ENCODE assay signal across 1 cellular context in genomic region chr6:63514488-63515173, GRCh38.
TF ChIP-seq lines count a peak whose summit lies in the region.

No MANE protein-coding gene starts in this region.

TF ChIP-seq in HepG2, 621 proteins besides CTCF, POLR2A, EP300 and RAD21 (continued from another document and continues in another):
- TF ChIP-seq AHDC1 (CRISPR knock-in tag; IDR thresholded peaks at IDR 0.05; ENCODE audit: borderline replicate concordance) (0 out of 2 replicates have a peak, but pooled peaks have one; percentile 3), ZNF501 (CRISPR knock-in tag; IDR thresholded peaks at IDR 0.05) (peak; percentile 92), ZNF350 (CRISPR knock-in tag; IDR thresholded peaks at IDR 0.05; ENCODE audit: borderline replicate concordance, low read depth) (peak; percentile 67; the same call in 1 of the 2 replicates), MYPOP (CRISPR knock-in tag; IDR thresholded peaks at IDR 0.05) (peak; percentile 42; the same call in 1 of the 2 replicates), ZNF30 (CRISPR knock-in tag; IDR thresholded peaks at IDR 0.05) (no peak), MIER3 (CRISPR knock-in tag; IDR thresholded peaks at IDR 0.05; ENCODE audit: borderline replicate concordance) (peak; percentile 81; the same call in 1 of the 2 replicates), DMAP1 (CRISPR knock-in tag; IDR thresholded peaks at IDR 0.05) (peak; percentile 56; the same call in 1 of the 2 replicates), BCL3 (CRISPR knock-in tag; IDR thresholded peaks at IDR 0.05) (0 out of 2 replicates have a peak, but pooled peaks have one; percentile 54), ZNF609 (CRISPR knock-in tag; IDR thresholded peaks at IDR 0.05; ENCODE audit: borderline replicate concordance) (peak; percentile 24), ZNF709 (CRISPR knock-in tag; IDR thresholded peaks at IDR 0.05) (0 out of 2 replicates have a peak, but pooled peaks have one; percentile 21), SRY (CRISPR knock-in tag; IDR thresholded peaks at IDR 0.05) (no peak), HNRNPLL (IDR thresholded peaks at IDR 0.05; ENCODE audit: low read depth, low read length, poor library complexity, severe bottlenecking) (no peak), FOXC1 (CRISPR knock-in tag; IDR thresholded peaks at IDR 0.05; ENCODE audit: borderline replicate concordance) (peak; percentile 34), CHD2 (IDR thresholded peaks at IDR 0.05; ENCODE audit: low read depth, low read length) (no peak), IRF2 (CRISPR knock-in tag; IDR thresholded peaks at IDR 0.05) (peak; percentile 89), NCOR1 (IDR thresholded peaks at IDR 0.05; ENCODE audit: borderline replicate concordance, low read length) (peak; percentile 46; the same call in 1 of the 2 replicates), ERF (CRISPR knock-in tag; IDR thresholded peaks at IDR 0.05) (peak; percentile 27; the same call in 1 of the 2 replicates), BRF2 (CRISPR knock-in tag; IDR thresholded peaks at IDR 0.05) (peak; percentile 14; the same call in 1 of the 2 replicates), GFI1 (CRISPR knock-in tag; IDR thresholded peaks at IDR 0.05; ENCODE audit: borderline replicate concordance) (no peak; the same call in none of the 2 replicates), NFKB2 (CRISPR knock-in tag; IDR thresholded peaks at IDR 0.05; ENCODE audit: borderline replicate concordance) (peak; percentile 12; the same call in 1 of the 2 replicates), SMC3 (IDR thresholded peaks at IDR 0.05; ENCODE audit: low read length) (peak; percentile 45), SMAD1 (CRISPR knock-in tag; IDR thresholded peaks at IDR 0.05; ENCODE audit: borderline replicate concordance, low read depth) (no peak; the same call in 1 of the 2 replicates), ZNF329 (CRISPR knock-in tag; IDR thresholded peaks at IDR 0.05; ENCODE audit: low read depth) (no peak), ZNF768 (CRISPR knock-in tag; IDR thresholded peaks at IDR 0.05) (no peak), TCF7L2 (IDR thresholded peaks at IDR 0.05; ENCODE audit: low read depth, low read length) (no peak; the same call in 1 of the 2 replicates), ZNF407 (CRISPR knock-in tag; IDR thresholded peaks at IDR 0.05; ENCODE audit: not compliant biosample characterization) (no peak), ZSCAN5A (CRISPR knock-in tag; IDR thresholded peaks at IDR 0.05; ENCODE audit: borderline replicate concordance) (peak; percentile 87)
